10 cellular contexts compared by ENCODE assay signal in genomic region chr12:54028324-54029201, GRCh38. TPM values are rescaled to one million over a fixed set of nuclear protein-coding genes. Genes with fewer than 3 reads are reported as not detected.
DNase-seq lines count a peak whose midpoint lies in the region; ATAC-seq, FAIRE-seq and TF ChIP-seq lines count a peak whose summit lies in the region.
"Had no signal": no experiment of that assay in that cellular context is flagged by ENCODE, and none has a peak within 500 bp of the region (broad histone marks: within the 10 kb centered on the region; RNA-seq: fewer than 3 reads in every experiment).

Gene HOXC6 (plus strand): TSS chr12:54028440. CDS start chr12:54028522, 82 bp downstream.

- no peak within 1 kb of the TSS for H3K27ac ChIP-seq in endothelial cell of umbilical vein (ENCODE audit: insufficient read depth, low read depth, low read length)

- no peak for TF ChIP-seq CTCF in endothelial cell of umbilical vein (IDR thresholded peaks at IDR 0.05; ENCODE audit: extremely low read depth in 1 of 2, insufficient read depth in 1 of 2, low read depth in 1 of 2, low read length in 2 of 2)

- H3K9me1 ChIP-seq in endothelial cell of umbilical vein (replicated peaks; ENCODE audit: control insufficient read depth, extremely low read depth, insufficient read depth, low read length), result no peaks in the 10 kb centered on the region

- peaks cover 82 to 94% of the 10 kb centered on the region in 2 experiments for H3K27me3 ChIP-seq in endothelial cell of umbilical vein (ENCODE audit: control insufficient read depth in 2 of 2, insufficient read depth in 2 of 2, low read length in 2 of 2)

- intact Hi-C loops in endothelial cell of umbilical vein (cut with micrococcal nuclease), result no loop called here
- intact Hi-C loops in sciatic nerve (cut with DNase I), result no loop called here

- dilution Hi-C loops in endothelial cell of umbilical vein (cut with MboI; ENCODE audit: extremely low pct_ligation_motif_present, low sequenced_read_pairs), result no loop called here

- CTCF ChIA-PET in endothelial cell of umbilical vein (lab: Charles Lee), result interaction anchor here (2.0 to 6.1 kb wide), 3 partner anchors 22 to 179 kb away, joined by 5 to 59 read pairs (median 11); no protein-coding TSS in a partner anchor

- DNase-seq in GM12892 (ENCODE audit: insufficient read length) (no peak), NCI-H446 treated with DMSO at 0.1 percent for 48 hours (lab: John Stamatoyannopoulos, UW) (peak; percentile 15), endothelial cell of umbilical vein (ENCODE audit: low read depth, low spot score) (peak; percentile 15), sciatic nerve (ENCODE audit: low spot score) (peak; percentile 74), T1000 (lab: John Stamatoyannopoulos, UW) (no peak), glomerular visceral epithelial cell (ENCODE audit: extremely low spot score) (no peak)
- DNase-seq: RPMI8226 had no signal

- no peak within 1 kb of the TSS for H3K9ac ChIP-seq in endothelial cell of umbilical vein (replicated peaks; ENCODE audit: extremely low read depth, insufficient read depth, low read length)

- FAIRE-seq in GM12892 (lab: Jason Lieb, UNC), result peak; percentile 51
- FAIRE-seq in endothelial cell of umbilical vein (lab: Jason Lieb, UNC), result no peak
- FAIRE-seq: GM18507 had no signal

- no peaks in the 10 kb centered on the region for H4K20me1 ChIP-seq in endothelial cell of umbilical vein (replicated peaks; ENCODE audit: control insufficient read depth, extremely low read depth, insufficient read depth, low read length)

- ATAC-seq in sciatic nerve (no peak), GM18520 (IDR thresholded peaks at IDR 0.05; ENCODE audit: unreplicated experiment) (no peak), HG02981 (IDR thresholded peaks at IDR 0.05; ENCODE audit: unreplicated experiment) (no peak)

- H3K36me3 ChIP-seq in endothelial cell of umbilical vein (ENCODE audit: control insufficient read depth in 2 of 2, extremely low read depth in 1 of 2, insufficient read depth in 2 of 2, low read length in 2 of 2), result no peaks in the 10 kb centered on the region

- no peak within 1 kb of the TSS for H3K4me2 ChIP-seq in endothelial cell of umbilical vein (ENCODE audit: insufficient read depth, low read length)

- BruUV-seq in endothelial cell of umbilical vein (replicated peaks; lab: Mats Ljungman, UMichigan), result no TSS peak

- H3K9me3 ChIP-seq in endothelial cell of umbilical vein (replicated peaks; ENCODE audit: control insufficient read depth, insufficient read depth, low read length), result no peaks in the 10 kb centered on the region

- no peak within 1 kb of the TSS for H2AFZ ChIP-seq in endothelial cell of umbilical vein (ENCODE audit: low read depth, low read length)

- TF ChIP-seq POLR2A in GM12892 (IDR thresholded peaks at IDR 0.05; ENCODE audit: low read depth, low read length) (no peak), endothelial cell of umbilical vein (IDR thresholded peaks at IDR 0.05; ENCODE audit: low read depth, low read length) (no peak)

- no peak within 1 kb of the TSS for H3K4me3 ChIP-seq in endothelial cell of umbilical vein (replicated peaks in 1 of 3; ENCODE audit: insufficient read depth in 1 of 3, low read depth in 1 of 3, low read length in 3 of 3)

- POLR2A ChIA-PET in endothelial cell of umbilical vein (lab: Charles Lee), result interaction anchor here (0.7 kb wide), 1 partner anchor 103 kb away, joined by 3 read pairs; no protein-coding TSS in a partner anchor

- no peaks in the 10 kb centered on the region for H3K4me1 ChIP-seq in endothelial cell of umbilical vein (ENCODE audit: control insufficient read depth, extremely low read depth, insufficient read depth, low read length)

- H3K79me2 ChIP-seq in endothelial cell of umbilical vein (ENCODE audit: control insufficient read depth, insufficient read depth, low read length), result no peaks in the 10 kb centered on the region

TF ChIP-seq in endothelial cell of umbilical vein, 7 proteins besides CTCF, POLR2A, EP300 and RAD21:
- TF ChIP-seq EZH2 (IDR thresholded peaks at IDR 0.05; ENCODE audit: borderline replicate concordance, low read depth, low read length, severe bottlenecking) (peak; percentile 39), POLR2AphosphoS5 (IDR thresholded peaks at IDR 0.05; ENCODE audit: insufficient read depth, low read depth, low read length) (no peak)

RNA-seq across cellular contexts. Expression of gene HOXC6, which starts in this region (rescaled TPM):
- not detected for polyA plus RNA-seq in GM12892 (2012; ENCODE audit: missing spikeins)
- total RNA-seq in endothelial cell of umbilical vein, result 0.51 and 0.58 TPM in 2 replicates
- 0.57 and 0.72 TPM in 2 replicates for polyA plus RNA-seq in endothelial cell of umbilical vein
- polyA plus RNA-seq in endothelial cell of umbilical vein (2011; cell fraction: cytosol; rRNA removed), result 0.45 TPM in 2 replicates
- polyA plus RNA-seq in endothelial cell of umbilical vein (2011; cell fraction: nucleus; rRNA removed), result 0.99 and 1.0 TPM in 2 replicates
- 5.4 and 9.5 TPM in 2 replicates for polyA plus RNA-seq in endothelial cell of umbilical vein (2012)
- 0.40 and 0.97 TPM in 2 replicates for polyA minus RNA-seq in endothelial cell of umbilical vein
- polyA minus RNA-seq in endothelial cell of umbilical vein (2011; cell fraction: cytosol; rRNA and poly(A)+ RNA removed), result 2.0 TPM
- polyA minus RNA-seq in endothelial cell of umbilical vein (2011; cell fraction: nucleus; rRNA and poly(A)+ RNA removed), result not detected in 2 replicates
- 35.3 TPM for total RNA-seq in sciatic nerve

Comparison
In these comparisons a context has a peak if more than half of its experiments do, and no peak if none do; other contexts are left out.
1. RNA of gene HOXC6 (total RNA-seq): 35.3 TPM in sciatic nerve (single experiment); 0.51 to 0.58 TPM in endothelial cell of umbilical vein; every median in the first group is over 10 times any median in the second.
2. DNase-seq: peak in NCI-H446 treated with DMSO at 0.1 percent for 48 hours (single experiment), endothelial cell of umbilical vein (single experiment) and sciatic nerve (single experiment); none in GM12892 (single experiment), T1000 (single experiment) and glomerular visceral epithelial cell (single experiment).